In the genomic region with DNA sequence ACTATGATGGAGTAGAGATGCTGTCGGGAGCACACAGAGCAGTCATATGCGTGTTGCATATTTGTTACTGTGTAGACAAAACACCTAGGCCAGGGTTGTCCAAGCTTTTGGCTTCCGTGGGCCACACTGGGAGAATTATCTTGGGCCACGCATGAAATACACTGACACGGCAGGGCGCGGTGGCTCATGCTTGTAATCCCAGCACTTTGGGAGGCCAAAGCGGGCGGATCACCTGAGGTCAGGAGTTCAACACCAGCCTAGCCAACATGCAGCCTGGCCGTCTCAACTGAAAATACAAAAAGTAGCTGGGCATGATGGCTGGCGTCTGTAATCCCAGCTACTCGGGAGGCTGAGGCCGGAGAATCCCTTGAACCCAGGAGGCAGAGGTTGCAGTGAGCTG, we compare ENCODE assay signal across 12 cellular contexts. TPM values are rescaled to one million over a fixed set of nuclear protein-coding genes. Genes with fewer than 3 reads are reported as not detected.
DNase-seq lines count a peak whose midpoint lies in the region; ATAC-seq lines count a peak whose summit lies in the region.
"Not testable (repeated sequence)": the region's sequence is repeated elsewhere in the genome, so short reads cannot be mapped to it uniquely, and the experiment has no call there.
"Had no signal": no experiment of that assay in that cellular context is flagged by ENCODE, and none has a peak within 500 bp of the region (broad histone marks: within the 10 kb centered on the region; RNA-seq: fewer than 3 reads in every experiment).

No MANE protein-coding gene starts in this region.

- not testable (repeated sequence) for H3K27me3 Mint-ChIP-seq in CD4-positive, CD25-positive, alpha-beta regulatory T cell; T-cell; activated CD4-positive, alpha-beta T cell treated with anti-CD3 and anti-CD28 coated beads, Interleukin-2, amount 10 ng/mL, durations not matched to agents 7 days and 5 days; activated T-helper 2 cell treated with anti-CD3 and anti-CD28 coated beads, Interferon-gamma antibody, Interleukin-2, Interleukin-4, amounts not matched to agents 10 μg/mL and 5 μg/mL and 100 μg/mL, durations not matched to agents 14 hours and 24 hours and 36 hours (ENCODE audit: low read depth); activated naive CD8-positive, alpha-beta T cell treated with anti-CD3 and anti-CD28 coated beads, Interleukin-2, amount 50 U/mL, for 24 hours; naive thymus-derived CD8-positive, alpha-beta T cell; stimulated activated naive CD8-positive, alpha-beta T cell treated with anti-CD3 and anti-CD28 coated beads, Interleukin-15, Interleukin-2, amounts not matched to agents 100 ng/mL and 50 ng/mL, for 24 hours

- POLR2A ChIA-PET in T-cell (lab: Charles Lee) = interaction anchor here (0.6 to 1.1 kb wide), 3 partner anchors 26 to 42 kb away, joined by 3 to 5 read pairs (median 5); no protein-coding TSS in a partner anchor
- POLR2A ChIA-PET in activated CD4-positive, alpha-beta T cell treated with anti-CD3 and anti-CD28 coated beads, Interleukin-2, amount 10 ng/mL, durations not matched to agents 7 days and 5 days (lab: Charles Lee) = interaction anchor here (1.3 kb wide), 1 partner anchor 12 kb away, joined by 4 read pairs; no protein-coding TSS in a partner anchor
- POLR2A ChIA-PET in naive thymus-derived CD8-positive, alpha-beta T cell (lab: Charles Lee) = interaction anchor here (0.7 to 6.6 kb wide), 18 partner anchors 8 to 58 kb away, joined by 3 to 69 read pairs (median 4); a partner anchor contains a TSS

- intact Hi-C loops in activated T-helper 2 cell treated with anti-CD3 and anti-CD28 coated beads, Interferon-gamma antibody, Interleukin-2, Interleukin-4, amounts not matched to agents 10 μg/mL and 5 μg/mL and 100 μg/mL, durations not matched to agents 14 hours and 24 hours and 36 hours (cut with micrococcal nuclease) = not testable (repeated sequence)

- H3K4me1 Mint-ChIP-seq in CD4-positive, CD25-positive, alpha-beta regulatory T cell = peaks cover 17 to 94% (median 54%) of the 10 kb centered on the region in 4 donors
- peaks cover 81 to 90% (median 88%) of the 10 kb centered on the region in 3 donors for H3K4me1 Mint-ChIP-seq in T-cell
- H3K4me1 Mint-ChIP-seq in activated CD4-positive, alpha-beta T cell treated with anti-CD3 and anti-CD28 coated beads, Interleukin-2, amount 10 ng/mL, durations not matched to agents 7 days and 5 days = peaks cover 92% of the 10 kb centered on the region
- peaks cover 82% of the 10 kb centered on the region for H3K4me1 Mint-ChIP-seq in activated T-helper 2 cell treated with anti-CD3 and anti-CD28 coated beads, Interferon-gamma antibody, Interleukin-2, Interleukin-4, amounts not matched to agents 10 μg/mL and 5 μg/mL and 100 μg/mL, durations not matched to agents 14 hours and 24 hours and 36 hours (ENCODE audit: low read depth)
- peaks cover 97% of the 10 kb centered on the region for H3K4me1 Mint-ChIP-seq in activated naive CD8-positive, alpha-beta T cell treated with anti-CD3 and anti-CD28 coated beads, Interleukin-2, amount 50 U/mL, for 24 hours
- peaks cover 39 to 88% (median 81%) of the 10 kb centered on the region in 4 donors for H3K4me1 Mint-ChIP-seq in naive thymus-derived CD8-positive, alpha-beta T cell
- peaks cover 97% of the 10 kb centered on the region for H3K4me1 Mint-ChIP-seq in stimulated activated naive CD8-positive, alpha-beta T cell treated with anti-CD3 and anti-CD28 coated beads, Interleukin-15, Interleukin-2, amounts not matched to agents 100 ng/mL and 50 ng/mL, for 24 hours (ENCODE audit: low read depth)

- not testable (repeated sequence) for ATAC-seq in CD4-positive, CD25-positive, alpha-beta regulatory T cell (ENCODE audit: low read depth in 2 of 2); T-cell (replicated peaks in 1 of 4); activated naive CD8-positive, alpha-beta T cell treated with anti-CD3 and anti-CD28 coated beads, Interleukin-2, amount 50 U/mL, for 24 hours; naive thymus-derived CD8-positive, alpha-beta T cell

- peak overlapping the region; percentile 48 to 85 (median 80) for H3K4me3 Mint-ChIP-seq in CD4-positive, CD25-positive, alpha-beta regulatory T cell
- H3K4me3 Mint-ChIP-seq in T-cell = peak overlapping the region; percentile 66 to 69 (median 69)
- H3K4me3 Mint-ChIP-seq in activated CD4-positive, alpha-beta T cell treated with anti-CD3 and anti-CD28 coated beads, Interleukin-2, amount 10 ng/mL, durations not matched to agents 7 days and 5 days = peak overlapping the region; percentile 64
- peak overlapping the region; percentile 62 for H3K4me3 Mint-ChIP-seq in activated T-helper 2 cell treated with anti-CD3 and anti-CD28 coated beads, Interferon-gamma antibody, Interleukin-2, Interleukin-4, amounts not matched to agents 10 μg/mL and 5 μg/mL and 100 μg/mL, durations not matched to agents 14 hours and 24 hours and 36 hours (ENCODE audit: low read depth)
- peak overlapping the region; percentile 55 for H3K4me3 Mint-ChIP-seq in activated naive CD8-positive, alpha-beta T cell treated with anti-CD3 and anti-CD28 coated beads, Interleukin-2, amount 50 U/mL, for 24 hours
- H3K4me3 Mint-ChIP-seq in naive thymus-derived CD8-positive, alpha-beta T cell = peak overlapping the region in 9 of 10 donors; percentile 20 to 79 (median 63)
- peak overlapping the region; percentile 69 for H3K4me3 Mint-ChIP-seq in stimulated activated naive CD8-positive, alpha-beta T cell treated with anti-CD3 and anti-CD28 coated beads, Interleukin-15, Interleukin-2, amounts not matched to agents 100 ng/mL and 50 ng/mL, for 24 hours

- H3K4me3 ChIP-seq in CD4-positive, CD25-positive, alpha-beta regulatory T cell (ENCODE audit: low read depth, low read length) = not testable (repeated sequence)

- not testable (repeated sequence) for H3K9me3 ChIP-seq in CD4-positive, CD25-positive, alpha-beta regulatory T cell (ENCODE audit: control insufficient read depth in 2 of 2, low read length in 2 of 2)

- H3K27ac ChIP-seq in CD4-positive, CD25-positive, alpha-beta regulatory T cell (ENCODE audit: insufficient read depth, low read length, poor library complexity, severe bottlenecking) = not testable (repeated sequence)

- H3K27me3 ChIP-seq in CD4-positive, CD25-positive, alpha-beta regulatory T cell (ENCODE audit: control insufficient read depth, insufficient read depth, low read length) = not testable (repeated sequence)

- not testable (repeated sequence) for H3K36me3 ChIP-seq in CD4-positive, CD25-positive, alpha-beta regulatory T cell (ENCODE audit: control insufficient read depth, insufficient read depth, low read length)

- DNase-seq in CD4-positive, CD25-positive, alpha-beta regulatory T cell; activated CD4-positive, alpha-beta T cell treated with anti-CD3 and anti-CD28 coated beads, Interleukin-2, amount 10 ng/mL, durations not matched to agents 7 days and 5 days; activated T-helper 2 cell treated with anti-CD3 and anti-CD28 coated beads, Interferon-gamma antibody, Interleukin-2, Interleukin-4, amounts not matched to agents 10 μg/mL and 5 μg/mL and 100 μg/mL, durations not matched to agents 14 hours and 24 hours and 36 hours (ENCODE audit: low spot score); naive thymus-derived CD8-positive, alpha-beta T cell: not testable (repeated sequence)
- peak in 1 of 34 experiments; percentile 5 for DNase-seq in T-cell
- peak; percentile 19 for DNase-seq in activated T-cell treated with anti-CD3 and anti-CD28 coated beads, Interleukin-2, amount 50 U/mL, for 1 hour
- peak; percentile 2 for DNase-seq in activated naive CD8-positive, alpha-beta T cell treated with anti-CD3 and anti-CD28 coated beads, Interleukin-2, amount 50 U/mL, for 24 hours

- not testable (repeated sequence) for H3K9me3 Mint-ChIP-seq in CD4-positive, CD25-positive, alpha-beta regulatory T cell; T-cell; activated CD4-positive, alpha-beta T cell treated with anti-CD3 and anti-CD28 coated beads, Interleukin-2, amount 10 ng/mL, durations not matched to agents 7 days and 5 days; activated T-helper 2 cell treated with anti-CD3 and anti-CD28 coated beads, Interferon-gamma antibody, Interleukin-2, Interleukin-4, amounts not matched to agents 10 μg/mL and 5 μg/mL and 100 μg/mL, durations not matched to agents 14 hours and 24 hours and 36 hours; activated naive CD8-positive, alpha-beta T cell treated with anti-CD3 and anti-CD28 coated beads, Interleukin-2, amount 50 U/mL, for 24 hours; naive thymus-derived CD8-positive, alpha-beta T cell; stimulated activated naive CD8-positive, alpha-beta T cell treated with anti-CD3 and anti-CD28 coated beads, Interleukin-15, Interleukin-2, amounts not matched to agents 100 ng/mL and 50 ng/mL, for 24 hours

- peak overlapping the region; percentile 90 to 95 (median 91) for H3K27ac Mint-ChIP-seq in CD4-positive, CD25-positive, alpha-beta regulatory T cell
- peak overlapping the region; percentile 89 to 91 for H3K27ac Mint-ChIP-seq in T-cell
- H3K27ac Mint-ChIP-seq in activated CD4-positive, alpha-beta T cell treated with anti-CD3 and anti-CD28 coated beads, Interleukin-2, amount 10 ng/mL, durations not matched to agents 7 days and 5 days = peak overlapping the region; percentile 93
- H3K27ac Mint-ChIP-seq in activated T-helper 2 cell treated with anti-CD3 and anti-CD28 coated beads, Interferon-gamma antibody, Interleukin-2, Interleukin-4, amounts not matched to agents 10 μg/mL and 5 μg/mL and 100 μg/mL, durations not matched to agents 14 hours and 24 hours and 36 hours = peak overlapping the region; percentile 86
- H3K27ac Mint-ChIP-seq in activated naive CD8-positive, alpha-beta T cell treated with anti-CD3 and anti-CD28 coated beads, Interleukin-2, amount 50 U/mL, for 24 hours = peak overlapping the region; percentile 76
- H3K27ac Mint-ChIP-seq in naive thymus-derived CD8-positive, alpha-beta T cell = peak overlapping the region in 8 of 10 donors; percentile 79 to 96 (median 89)
- peak overlapping the region; percentile 91 for H3K27ac Mint-ChIP-seq in stimulated activated naive CD8-positive, alpha-beta T cell treated with anti-CD3 and anti-CD28 coated beads, Interleukin-15, Interleukin-2, amounts not matched to agents 100 ng/mL and 50 ng/mL, for 24 hours

- CTCF ChIA-PET in T-cell (lab: Charles Lee) = interaction anchor here (0.6 to 1.4 kb wide), 2 partner anchors 23 to 244 kb away, joined by 3 to 4 read pairs; no protein-coding TSS in a partner anchor
- CTCF ChIA-PET in activated CD4-positive, alpha-beta T cell treated with anti-CD3 and anti-CD28 coated beads, Interleukin-2, amount 10 ng/mL, durations not matched to agents 7 days and 5 days (lab: Charles Lee) = interaction anchor here (0.6 to 4.2 kb wide), 13 partner anchors 11 to 830 kb away, joined by 3 to 24 read pairs (median 3); no protein-coding TSS in a partner anchor

- H3K4me1 ChIP-seq in CD4-positive, CD25-positive, alpha-beta regulatory T cell (ENCODE audit: control insufficient read depth, insufficient read depth, low read length, poor library complexity, severe bottlenecking) = peaks cover 34% of the 10 kb centered on the region

- H3K36me3 Mint-ChIP-seq in CD4-positive, CD25-positive, alpha-beta regulatory T cell; T-cell; naive thymus-derived CD8-positive, alpha-beta T cell: not testable (repeated sequence)
- peaks cover 21% of the 10 kb centered on the region for H3K36me3 Mint-ChIP-seq in activated CD4-positive, alpha-beta T cell treated with anti-CD3 and anti-CD28 coated beads, Interleukin-2, amount 10 ng/mL, durations not matched to agents 7 days and 5 days (ENCODE audit: low read depth)
- peaks cover 88% of the 10 kb centered on the region for H3K36me3 Mint-ChIP-seq in activated T-helper 2 cell treated with anti-CD3 and anti-CD28 coated beads, Interferon-gamma antibody, Interleukin-2, Interleukin-4, amounts not matched to agents 10 μg/mL and 5 μg/mL and 100 μg/mL, durations not matched to agents 14 hours and 24 hours and 36 hours (ENCODE audit: low read depth)
- H3K36me3 Mint-ChIP-seq in activated naive CD8-positive, alpha-beta T cell treated with anti-CD3 and anti-CD28 coated beads, Interleukin-2, amount 50 U/mL, for 24 hours (ENCODE audit: low read depth) = peaks cover 54% of the 10 kb centered on the region
- H3K36me3 Mint-ChIP-seq in stimulated activated naive CD8-positive, alpha-beta T cell treated with anti-CD3 and anti-CD28 coated beads, Interleukin-15, Interleukin-2, amounts not matched to agents 100 ng/mL and 50 ng/mL, for 24 hours (ENCODE audit: low read depth) = peaks cover 59% of the 10 kb centered on the region

RNA-seq across cellular contexts. Expression of a gene that starts 37.1 kb away (rescaled TPM):
- 390 TPM for total RNA-seq in CD4-positive, CD25-positive, alpha-beta regulatory T cell
- polyA plus RNA-seq in CD4-positive, CD25-positive, alpha-beta regulatory T cell = 100 to 1,000 TPM; 150 to 253 (median 213) TPM
- total RNA-seq in T-cell = 100 to 1,000 TPM; 227 to 387 (median 255) TPM
- 100 to 1,000 TPM; 379 to 405 TPM for total RNA-seq in activated CD4-positive, alpha-beta T cell treated with anti-CD3 and anti-CD28 coated beads, Interleukin-2, amount 10 ng/mL, durations not matched to agents 7 days and 5 days
- 395 and 399 TPM in 2 replicates for total RNA-seq in activated T-helper 2 cell treated with anti-CD3 and anti-CD28 coated beads, Interferon-gamma antibody, Interleukin-2, Interleukin-4, amounts not matched to agents 10 μg/mL and 5 μg/mL and 100 μg/mL, durations not matched to agents 14 hours and 24 hours and 36 hours
- 100 to 1,000 TPM; 165 to 174 TPM for total RNA-seq in naive thymus-derived CD8-positive, alpha-beta T cell
- 100 to 1,000 TPM; 136 to 227 (median 192) TPM for polyA plus RNA-seq in naive thymus-derived CD8-positive, alpha-beta T cell
- total RNA-seq: Daoy, H7, HFFc6, PC-9 had no signal
